Comparison of ENCODE assay signal across 7 cellular contexts in genomic region chr6:2245954-2246863, GRCh38. TPM values are rescaled to one million over a fixed set of nuclear protein-coding genes. Genes with fewer than 3 reads are reported as not detected.
DNase-seq lines count a peak whose midpoint lies in the region; ATAC-seq and TF ChIP-seq lines count a peak whose summit lies in the region.

No MANE protein-coding gene starts in this region.

- peaks cover 51% of the 10 kb centered on the region for H3K4me1 Mint-ChIP-seq in activated CD4-positive, alpha-beta T cell treated with anti-CD3 and anti-CD28 coated beads for 36 hours

- CTCF ChIA-PET in activated CD4-positive, alpha-beta T cell treated with anti-CD3 and anti-CD28 coated beads for 36 hours (lab: Charles Lee): no interaction called here

- POLR2A ChIA-PET in activated CD4-positive, alpha-beta T cell treated with anti-CD3 and anti-CD28 coated beads for 36 hours (lab: Charles Lee): no interaction called here

- in situ Hi-C loops in GM13977 (cut with MboI; ENCODE audit: low pct_unique_long_range_greater_than_20kb, low sequenced_read_pairs, unreplicated experiment): no loop called here

- TF ChIP-seq CTCF in GM13977 (IDR thresholded peaks at IDR 0.05; ENCODE audit: extremely low read depth, insufficient read depth, missing control alignments): no peak

- peak overlapping the region; percentile 97 for H3K27ac Mint-ChIP-seq in activated CD4-positive, alpha-beta T cell treated with anti-CD3 and anti-CD28 coated beads for 36 hours

- no peaks in the 10 kb centered on the region for H3K9me3 Mint-ChIP-seq in activated CD4-positive, alpha-beta T cell treated with anti-CD3 and anti-CD28 coated beads for 36 hours (ENCODE audit: low read depth)

- no peaks in the 10 kb centered on the region for H3K27me3 Mint-ChIP-seq in activated CD4-positive, alpha-beta T cell treated with anti-CD3 and anti-CD28 coated beads for 36 hours

- peak; percentile 7 for ATAC-seq in HG02759 (IDR thresholded peaks at IDR 0.05; ENCODE audit: unreplicated experiment)
- peak; percentile 27 for ATAC-seq in activated CD4-positive, alpha-beta T cell treated with anti-CD3 and anti-CD28 coated beads for 36 hours

- intact Hi-C loops in activated CD4-positive, alpha-beta T cell treated with anti-CD3 and anti-CD28 coated beads for 36 hours (cut with DNase I, micrococcal nuclease): loop anchor here (1.0 to 5.0 kb wide), 7 partner anchors 60 to 743 kb away; partner anchors contain the start of genes WRNIP1 (in 2 of the 2) and FOXC1 (in 1 of the 2)

- peak overlapping the region; percentile 91 for H3K4me3 Mint-ChIP-seq in activated CD4-positive, alpha-beta T cell treated with anti-CD3 and anti-CD28 coated beads for 36 hours

- DNase-seq in GM13977 (ENCODE audit: low spot score): peak; percentile 37
- DNase-seq in NCI-H2081 treated with DMSO at 0.1 percent for 48 hours (lab: John Stamatoyannopoulos, UW): peak; percentile 74
- DNase-seq in activated CD4-positive, alpha-beta T cell treated with anti-CD3 and anti-CD28 coated beads for 36 hours: peak; percentile 72
- peak; percentile 57 for DNase-seq in ecto neural progenitor cell (ENCODE audit: low spot score)
- peak; percentile 66 to 73 for DNase-seq in lung microvascular endothelial cell (ENCODE audit: low read depth in 2 of 2)
- peak; percentile 3 for DNase-seq in stimulated activated CD8-positive, alpha-beta memory T cell treated with anti-CD3 and anti-CD28 coated beads, Interleukin-15, amount 100 ng/mL, for 1 hour (ENCODE audit: low read depth)

- peaks cover 10% of the 10 kb centered on the region for H3K36me3 Mint-ChIP-seq in activated CD4-positive, alpha-beta T cell treated with anti-CD3 and anti-CD28 coated beads for 36 hours (ENCODE audit: low read depth)

RNA-seq across cellular contexts. Expression of gene GMDS, which starts 0.8 kb away (rescaled TPM):
- total RNA-seq in activated CD4-positive, alpha-beta T cell treated with anti-CD3 and anti-CD28 coated beads for 36 hours: 10 to 100 TPM; 33.2 to 33.5 TPM
- total RNA-seq in lung microvascular endothelial cell: 7.2 and 7.7 TPM in 2 replicates

Comparison
In these comparisons a context has a peak if more than half of its experiments do, and no peak if none do; other contexts are left out.
1. Peak in every context shown above with its lines: DNase-seq and ATAC-seq.
2. DNase-seq: peak in every context shown above with its lines; median percentile 74 in NCI-H2081 treated with DMSO at 0.1 percent for 48 hours; 72 in activated CD4-positive, alpha-beta T cell treated with anti-CD3 and anti-CD28 coated beads for 36 hours; 70 in lung microvascular endothelial cell; 57 in ecto neural progenitor cell; 37 in GM13977; 3 in stimulated activated CD8-positive, alpha-beta memory T cell treated with anti-CD3 and anti-CD28 coated beads, Interleukin-15, amount 100 ng/mL, for 1 hour.